In genomic region chr10:31100176-31100575, GRCh38 we compare ENCODE assay signal across 27 cellular contexts.
DNase-seq lines count a peak whose midpoint lies in the region; ATAC-seq, FAIRE-seq and TF ChIP-seq lines count a peak whose summit lies in the region.
"Had no signal": no experiment of that assay in that cellular context is flagged by ENCODE, and none has a peak within 500 bp of the region (broad histone marks: within the 10 kb centered on the region; RNA-seq: fewer than 3 reads in every experiment).

No MANE protein-coding gene starts in this region.

- intact Hi-C loops in colonic mucosa (cut with DNase I) = no loop called here

- no peak for ATAC-seq in stimulated activated naive CD8-positive, alpha-beta T cell treated with anti-CD3 and anti-CD28 coated beads, Interleukin-15, amount 100 ng/mL, for 72 hours
- ATAC-seq in HG02642 (IDR thresholded peaks at IDR 0.05; ENCODE audit: poor library complexity, unreplicated experiment) = no peak
- ATAC-seq: heart left ventricle, K562 had no signal

- no peak for FAIRE-seq in GM19239 (lab: Jason Lieb, UNC)
- FAIRE-seq: G401.6, K562 had no signal

- WGBS in smooth muscle cell (ENCODE audit: low lambda C conversion rate) = 94% methylated on average over 1 of the region's 1 CpG

- H3K4me3 Mint-ChIP-seq in stimulated activated naive CD8-positive, alpha-beta T cell treated with anti-CD3 and anti-CD28 coated beads, Interleukin-15, Interleukin-2, amounts not matched to agents 100 ng/mL and 50 ng/mL, for 24 hours = no peak overlapping the region
- no peak overlapping the region for H3K4me3 Mint-ChIP-seq in stimulated activated naive CD8-positive, alpha-beta T cell treated with anti-CD3 and anti-CD28 coated beads, Interleukin-15, amount 100 ng/mL, for 72 hours
- H3K4me3 Mint-ChIP-seq: activated naive CD8-positive, alpha-beta T cell treated with anti-CD3 and anti-CD28 coated beads, Interleukin-2, amount 10 ng/mL, durations not matched to agents 7 days and 5 days; CD4-positive, alpha-beta T cell had no signal

- H3K79me2 ChIP-seq in OCI-LY3 (ENCODE audit: low read length) (no peaks in the 10 kb centered on the region), smooth muscle cell (ENCODE audit: low read depth) (no peaks in the 10 kb centered on the region)

- H3K27ac ChIP-seq in OCI-LY3 (ENCODE audit: low read length) = peak overlapping the region; percentile 97
- peak overlapping the region; percentile 23 for H3K27ac ChIP-seq in colonic mucosa
- peak overlapping the region; percentile 50 for H3K27ac ChIP-seq in smooth muscle cell (ENCODE audit: low read depth)
- H3K27ac ChIP-seq: SK-N-MC, upper lobe of left lung had no signal

- TF ChIP-seq CTCF in OCI-LY3 (IDR thresholded peaks at IDR 0.05; ENCODE audit: low read depth, low read length) (no peak), colonic mucosa (IDR thresholded peaks at IDR 0.05) (no peak), smooth muscle cell (IDR thresholded peaks at IDR 0.05; ENCODE audit: borderline replicate concordance, insufficient read depth, poor library complexity, severe bottlenecking) (no peak)

- no peaks in the 10 kb centered on the region for H3K9me3 ChIP-seq in OCI-LY3 (ENCODE audit: insufficient read depth, low read length)
- H3K9me3 ChIP-seq in colonic mucosa = no peaks in the 10 kb centered on the region
- H3K9me3 ChIP-seq in smooth muscle cell (replicated peaks; ENCODE audit: low read depth) = no peaks in the 10 kb centered on the region
- H3K9me3 ChIP-seq: heart left ventricle, left lung, upper lobe of left lung had no signal

- no peaks in the 10 kb centered on the region for H3F3A ChIP-seq in smooth muscle cell (ENCODE audit: low read depth)

- no peaks in the 10 kb centered on the region for H3K27me3 Mint-ChIP-seq in stimulated activated naive CD8-positive, alpha-beta T cell treated with anti-CD3 and anti-CD28 coated beads, Interleukin-15, Interleukin-2, amounts not matched to agents 100 ng/mL and 50 ng/mL, for 24 hours
- no peaks in the 10 kb centered on the region for H3K27me3 Mint-ChIP-seq in stimulated activated naive CD8-positive, alpha-beta T cell treated with anti-CD3 and anti-CD28 coated beads, Interleukin-15, amount 100 ng/mL, for 72 hours
- H3K27me3 Mint-ChIP-seq: activated naive CD8-positive, alpha-beta T cell treated with anti-CD3 and anti-CD28 coated beads, Interleukin-2, amount 10 ng/mL, durations not matched to agents 7 days and 5 days; CD4-positive, alpha-beta T cell had no signal

- peak overlapping the region; percentile 29 for H3K27ac Mint-ChIP-seq in stimulated activated naive CD8-positive, alpha-beta T cell treated with anti-CD3 and anti-CD28 coated beads, Interleukin-15, Interleukin-2, amounts not matched to agents 100 ng/mL and 50 ng/mL, for 24 hours
- no peak overlapping the region for H3K27ac Mint-ChIP-seq in stimulated activated naive CD8-positive, alpha-beta T cell treated with anti-CD3 and anti-CD28 coated beads, Interleukin-15, amount 100 ng/mL, for 72 hours
- H3K27ac Mint-ChIP-seq: activated naive CD8-positive, alpha-beta T cell treated with anti-CD3 and anti-CD28 coated beads, Interleukin-2, amount 10 ng/mL, durations not matched to agents 7 days and 5 days; CD4-positive, alpha-beta T cell; naive B cell had no signal

- no peak for DNase-seq in stimulated activated naive CD8-positive, alpha-beta T cell treated with anti-CD3 and anti-CD28 coated beads, Interleukin-15, amount 100 ng/mL, for 72 hours
- DNase-seq in colonic mucosa = no peak
- DNase-seq in smooth muscle cell (lab: John Stamatoyannopoulos, UW; ENCODE audit: unreplicated experiment) = no peak
- DNase-seq in GM19239 (ENCODE audit: insufficient read length, low spot score) = no peak
- no peak for DNase-seq in NAMALWA (ENCODE audit: low spot score)
- DNase-seq: activated naive CD8-positive, alpha-beta T cell treated with anti-CD3 and anti-CD28 coated beads, Interleukin-2, amount 10 ng/mL, durations not matched to agents 7 days and 5 days; activated T-cell treated with anti-CD3 and anti-CD28 coated beads, Interleukin-2, amount 50 U/mL, for 1 hour; cerebellar nuclear complex; DMS153; erythroblast; foreskin fibroblast; GOT3; heart left ventricle; left lung; naive B cell; NCI-H146; NCI-H2171; NCI-H526 treated with DMSO at 0.1 percent for 48 hours; RPMI8226; upper lobe of left lung had no signal

- peak overlapping the region; percentile 81 for H3K9ac ChIP-seq in OCI-LY3 (ENCODE audit: low read length)
- H3K9ac ChIP-seq in colonic mucosa (ENCODE audit: low read depth in 2 of 2, low read length in 2 of 2) = no peak overlapping the region
- no peak overlapping the region for H3K9ac ChIP-seq in smooth muscle cell (ENCODE audit: low read depth)

- H4K20me1 ChIP-seq in OCI-LY3 (ENCODE audit: insufficient read depth, low read length) (no peaks in the 10 kb centered on the region), smooth muscle cell (ENCODE audit: low read depth) (no peaks in the 10 kb centered on the region)

- H3K36me3 Mint-ChIP-seq in stimulated activated naive CD8-positive, alpha-beta T cell treated with anti-CD3 and anti-CD28 coated beads, Interleukin-15, Interleukin-2, amounts not matched to agents 100 ng/mL and 50 ng/mL, for 24 hours (ENCODE audit: low read depth) = no peaks in the 10 kb centered on the region
- H3K36me3 Mint-ChIP-seq: activated naive CD8-positive, alpha-beta T cell treated with anti-CD3 and anti-CD28 coated beads, Interleukin-2, amount 10 ng/mL, durations not matched to agents 7 days and 5 days; naive B cell had no signal

- no peak overlapping the region for H2AFZ ChIP-seq in OCI-LY3 (ENCODE audit: low read depth, low read length)
- no peak overlapping the region for H2AFZ ChIP-seq in smooth muscle cell (ENCODE audit: low read depth)

- H3K4me1 Mint-ChIP-seq in stimulated activated naive CD8-positive, alpha-beta T cell treated with anti-CD3 and anti-CD28 coated beads, Interleukin-15, Interleukin-2, amounts not matched to agents 100 ng/mL and 50 ng/mL, for 24 hours (ENCODE audit: low read depth) = peaks cover 53% of the 10 kb centered on the region
- H3K4me1 Mint-ChIP-seq in stimulated activated naive CD8-positive, alpha-beta T cell treated with anti-CD3 and anti-CD28 coated beads, Interleukin-15, amount 100 ng/mL, for 72 hours = peaks cover 52% of the 10 kb centered on the region
- H3K4me1 Mint-ChIP-seq: naive B cell had no signal

- no peaks in the 10 kb centered on the region for H3K27me3 ChIP-seq in OCI-LY3 (ENCODE audit: low read depth, low read length)
- no peaks in the 10 kb centered on the region for H3K27me3 ChIP-seq in colonic mucosa
- no peaks in the 10 kb centered on the region for H3K27me3 ChIP-seq in smooth muscle cell (ENCODE audit: low read depth)
- H3K27me3 ChIP-seq: heart left ventricle, left lung, upper lobe of left lung had no signal

- H3K36me3 ChIP-seq in OCI-LY3 (replicated peaks; ENCODE audit: low read depth, low read length) = no peaks in the 10 kb centered on the region
- H3K36me3 ChIP-seq in colonic mucosa = no peaks in the 10 kb centered on the region
- H3K36me3 ChIP-seq in smooth muscle cell (ENCODE audit: low read depth) = no peaks in the 10 kb centered on the region
- H3K36me3 ChIP-seq: heart left ventricle, left lung, upper lobe of left lung had no signal

- H3K9me3 Mint-ChIP-seq in stimulated activated naive CD8-positive, alpha-beta T cell treated with anti-CD3 and anti-CD28 coated beads, Interleukin-15, Interleukin-2, amounts not matched to agents 100 ng/mL and 50 ng/mL, for 24 hours = no peaks in the 10 kb centered on the region
- no peaks in the 10 kb centered on the region for H3K9me3 Mint-ChIP-seq in stimulated activated naive CD8-positive, alpha-beta T cell treated with anti-CD3 and anti-CD28 coated beads, Interleukin-15, amount 100 ng/mL, for 72 hours
- H3K9me3 Mint-ChIP-seq: activated naive CD8-positive, alpha-beta T cell treated with anti-CD3 and anti-CD28 coated beads, Interleukin-2, amount 10 ng/mL, durations not matched to agents 7 days and 5 days; CD4-positive, alpha-beta T cell had no signal

- H3K4me3 ChIP-seq in OCI-LY3 (ENCODE audit: low read length) = peak overlapping the region; percentile 78
- no peak overlapping the region for H3K4me3 ChIP-seq in colonic mucosa
- H3K4me3 ChIP-seq in smooth muscle cell = no peak overlapping the region
- H3K4me3 ChIP-seq: heart left ventricle, K562, left lung, SK-N-MC, upper lobe of left lung had no signal

- H3K4me1 ChIP-seq in OCI-LY3 (ENCODE audit: low read length) (peaks cover 74% of the 10 kb centered on the region), colonic mucosa (peaks cover 10% of the 10 kb centered on the region), smooth muscle cell (ENCODE audit: low read depth) (peaks cover 24% of the 10 kb centered on the region)

- H3K4me2 ChIP-seq in OCI-LY3 (ENCODE audit: low read length) (peak overlapping the region; percentile 100), smooth muscle cell (no peak overlapping the region)

Comparison
In these comparisons a context has a peak if more than half of its experiments do, and no peak if none do; other contexts are left out.
1. H3K27ac ChIP-seq: peak in every context shown above with its lines; median percentile 97 in OCI-LY3; 50 in smooth muscle cell; 23 in colonic mucosa.